In the genomic region with DNA sequence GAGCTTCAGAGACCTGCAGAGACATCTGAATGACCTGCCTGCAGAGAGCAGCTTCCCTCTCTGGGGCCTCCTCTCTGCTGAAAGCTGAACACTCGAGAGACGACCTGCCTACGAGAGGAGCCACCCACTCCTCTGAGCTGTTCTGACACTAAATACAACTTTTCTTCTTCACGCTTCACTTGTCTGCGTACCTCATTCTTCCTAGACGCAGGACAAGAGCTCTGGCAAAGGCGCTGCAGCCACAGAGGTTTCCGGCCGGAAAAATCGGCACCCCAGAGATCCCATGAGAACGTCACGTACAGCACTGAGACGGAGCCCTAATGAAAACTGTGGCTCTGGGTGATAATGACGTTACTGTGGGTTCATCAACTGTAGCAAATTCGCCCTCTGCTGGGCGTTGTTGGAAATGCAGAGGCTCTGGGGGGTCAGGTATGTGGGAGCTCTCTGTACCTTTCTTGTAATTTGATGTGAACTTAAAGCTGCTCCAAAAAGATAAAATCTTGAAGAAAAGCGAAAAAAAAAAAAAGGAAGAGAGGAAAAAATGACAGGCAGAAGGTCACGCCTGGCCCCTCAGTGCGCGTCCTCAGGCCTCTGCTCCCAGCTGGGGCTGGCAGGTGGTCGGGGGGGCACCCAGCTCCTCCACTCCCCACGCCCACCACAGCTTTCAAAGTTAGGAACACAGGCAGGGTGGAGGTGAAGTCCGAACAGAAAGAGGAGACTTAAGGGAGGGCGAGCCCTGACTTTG, we compare ENCODE assay signal across 8 cellular contexts.
A peak's percentile ranks its signal among the peaks of the same experiment; 100 is the strongest.
DNase-seq lines count a peak whose midpoint lies in the region; ATAC-seq, FAIRE-seq and TF ChIP-seq lines count a peak whose summit lies in the region.

No MANE protein-coding gene starts in this region.

- no peaks in the 10 kb centered on the region for H3K36me3 ChIP-seq in MG63
- no peaks in the 10 kb centered on the region for H3K36me3 ChIP-seq in left ventricle myocardium inferior
- no peaks in the 10 kb centered on the region for H3K36me3 ChIP-seq in psoas muscle (ENCODE audit: insufficient read depth in 1 of 2, low read depth in 1 of 2)

- WGBS in psoas muscle, 3 donors, result 29 to 38% (median 31%) methylated on average over 24 of the region's 24 CpGs

- TF ChIP-seq CTCF in left ventricle myocardium inferior (IDR thresholded peaks at IDR 0.05; ENCODE audit: borderline replicate concordance) (peak; percentile 95), psoas muscle (IDR thresholded peaks at IDR 0.05) (peak; percentile 81)

- H3K27me3 ChIP-seq in MG63, result no peaks in the 10 kb centered on the region
- H3K27me3 ChIP-seq in left ventricle myocardium inferior (ENCODE audit: low read depth), result no peaks in the 10 kb centered on the region
- no peaks in the 10 kb centered on the region for H3K27me3 ChIP-seq in psoas muscle (ENCODE audit: insufficient read depth in 3 of 3, low read length in 2 of 3)

- H3K9me3 ChIP-seq in MG63 (no peaks in the 10 kb centered on the region), left ventricle myocardium inferior (replicated peaks) (peaks cover 13% of the 10 kb centered on the region), psoas muscle (peaks cover 9% of the 10 kb centered on the region)

- H3K27ac ChIP-seq in left ventricle myocardium inferior (replicated peaks) (peak overlapping the region; percentile 50), psoas muscle (peak overlapping the region; percentile 41)

- peak overlapping the region; percentile 86 for H3K4me3 Mint-ChIP-seq in activated naive CD8-positive, alpha-beta T cell treated with anti-CD3 and anti-CD28 coated beads, Interleukin-2, amount 10 ng/mL, durations not matched to agents 7 days and 5 days

- H3K36me3 Mint-ChIP-seq in activated naive CD8-positive, alpha-beta T cell treated with anti-CD3 and anti-CD28 coated beads, Interleukin-2, amount 10 ng/mL, durations not matched to agents 7 days and 5 days, result no peaks in the 10 kb centered on the region

- POLR2A ChIA-PET in activated naive CD8-positive, alpha-beta T cell treated with anti-CD3 and anti-CD28 coated beads, Interleukin-2, amount 10 ng/mL, durations not matched to agents 7 days and 5 days (lab: Charles Lee), result interaction anchor here (0.6 to 2.0 kb wide), 7 partner anchors 105 to 280 kb away, joined by 3 to 10 read pairs (median 4); a partner anchor contains a TSS

- intact Hi-C loops in left ventricle myocardium inferior (cut with micrococcal nuclease) (loop anchor here (5.0 kb wide), 1 partner anchor 280 kb away; no protein-coding TSS in a partner anchor), psoas muscle (cut with DNase I) (loop anchor here in 1 of 2 donors (2.0 to 5.0 kb wide), 2 partner anchors 195 to 280 kb away; no protein-coding TSS in a partner anchor)

- peak overlapping the region; percentile 94 for H3K27ac Mint-ChIP-seq in activated naive CD8-positive, alpha-beta T cell treated with anti-CD3 and anti-CD28 coated beads, Interleukin-2, amount 10 ng/mL, durations not matched to agents 7 days and 5 days

- peaks cover 15% of the 10 kb centered on the region for H3K4me1 Mint-ChIP-seq in activated naive CD8-positive, alpha-beta T cell treated with anti-CD3 and anti-CD28 coated beads, Interleukin-2, amount 10 ng/mL, durations not matched to agents 7 days and 5 days

- peak; percentile 74 for ATAC-seq in activated naive CD8-positive, alpha-beta T cell treated with anti-CD3 and anti-CD28 coated beads, Interleukin-2, amount 10 ng/mL, durations not matched to agents 7 days and 5 days (ENCODE audit: low read depth)
- peak; percentile 36 to 72 (median 58) for ATAC-seq in psoas muscle

- FAIRE-seq in urothelium cell line (lab: Jason Lieb, UNC), result no peak

- H3K4me3 ChIP-seq in MG63 (no peak overlapping the region), left ventricle myocardium inferior (peak overlapping the region; percentile 54), psoas muscle (peak overlapping the region; percentile 42)

- H3K4me1 ChIP-seq in left ventricle myocardium inferior, result peaks cover 15% of the 10 kb centered on the region
- peaks cover 6% of the 10 kb centered on the region for H3K4me1 ChIP-seq in psoas muscle

- peaks cover 4% of the 10 kb centered on the region for H3K9me3 Mint-ChIP-seq in activated naive CD8-positive, alpha-beta T cell treated with anti-CD3 and anti-CD28 coated beads, Interleukin-2, amount 10 ng/mL, durations not matched to agents 7 days and 5 days

- DNase-seq in GF-D8 (lab: John Stamatoyannopoulos, UW) (peak; percentile 78), HCEC 1CT (peak; percentile 68), MG63 (peak; percentile 20), SKM-1 treated with dmso at 0.1 percent for 144 hours (lab: John Stamatoyannopoulos, UW; ENCODE audit: unreplicated experiment) (peak; percentile 35), left ventricle myocardium inferior (peak; percentile 82), psoas muscle (peak; percentile 76 to 80), urothelium cell line (ENCODE audit: low spot score) (peak; percentile 67)
- peak; percentile 92 for DNase-seq in activated naive CD8-positive, alpha-beta T cell treated with anti-CD3 and anti-CD28 coated beads, Interleukin-2, amount 10 ng/mL, durations not matched to agents 7 days and 5 days

- no peaks in the 10 kb centered on the region for H3K27me3 Mint-ChIP-seq in activated naive CD8-positive, alpha-beta T cell treated with anti-CD3 and anti-CD28 coated beads, Interleukin-2, amount 10 ng/mL, durations not matched to agents 7 days and 5 days

Comparison
In these comparisons a context has a peak if more than half of its experiments do, and no peak if none do; other contexts are left out.
1. DNase-seq: peak in every context shown above with its lines; median percentile 92 in activated naive CD8-positive, alpha-beta T cell treated with anti-CD3 and anti-CD28 coated beads, Interleukin-2, amount 10 ng/mL, durations not matched to agents 7 days and 5 days; 82 in left ventricle myocardium inferior; 78 in GF-D8; 78 in psoas muscle; 68 in HCEC 1CT; 67 in urothelium cell line; 35 in SKM-1 treated with dmso at 0.1 percent for 144 hours; 20 in MG63.